1 cellular context compared by ENCODE assay signal in genomic region chr14:65993103-65993502, GRCh38.
TF ChIP-seq lines count a peak whose summit lies in the region.

No MANE protein-coding gene starts in this region.

TF ChIP-seq in GM23338, 12 proteins besides CTCF, POLR2A, EP300 and RAD21:
- TF ChIP-seq ZNF462 (CRISPR knock-in tag; IDR thresholded peaks at IDR 0.05), result no peak
- TF ChIP-seq ZNF331 (CRISPR knock-in tag; IDR thresholded peaks at IDR 0.05; ENCODE audit: low read depth), result no peak
- no peak for TF ChIP-seq CREB1 (CRISPR knock-in tag; IDR thresholded peaks at IDR 0.05; ENCODE audit: low read depth)
- TF ChIP-seq REST (IDR thresholded peaks at IDR 0.05; ENCODE audit: unreplicated experiment), result no peak
- no peak for TF ChIP-seq POLR2AphosphoS5 (IDR thresholded peaks at IDR 0.05; ENCODE audit: low read depth)
- no peak for TF ChIP-seq ETS1 (IDR thresholded peaks at IDR 0.05)
- TF ChIP-seq EZH2 (IDR thresholded peaks at IDR 0.05; ENCODE audit: low read depth, unreplicated experiment), result no peak
- no peak for TF ChIP-seq NANOG (IDR thresholded peaks at IDR 0.05; ENCODE audit: borderline replicate concordance)
- TF ChIP-seq ZNF114 (CRISPR knock-in tag; IDR thresholded peaks at IDR 0.05), result no peak
- no peak for TF ChIP-seq JUNB (IDR thresholded peaks at IDR 0.05; ENCODE audit: unreplicated experiment)
- TF ChIP-seq STAT1 (IDR thresholded peaks at IDR 0.05; ENCODE audit: unreplicated experiment), result no peak
- no peak for TF ChIP-seq EZH2phosphoT487 (IDR thresholded peaks at IDR 0.05; ENCODE audit: unreplicated experiment)
